Comparison of ENCODE assay signal across 15 cellular contexts in the genomic region with DNA sequence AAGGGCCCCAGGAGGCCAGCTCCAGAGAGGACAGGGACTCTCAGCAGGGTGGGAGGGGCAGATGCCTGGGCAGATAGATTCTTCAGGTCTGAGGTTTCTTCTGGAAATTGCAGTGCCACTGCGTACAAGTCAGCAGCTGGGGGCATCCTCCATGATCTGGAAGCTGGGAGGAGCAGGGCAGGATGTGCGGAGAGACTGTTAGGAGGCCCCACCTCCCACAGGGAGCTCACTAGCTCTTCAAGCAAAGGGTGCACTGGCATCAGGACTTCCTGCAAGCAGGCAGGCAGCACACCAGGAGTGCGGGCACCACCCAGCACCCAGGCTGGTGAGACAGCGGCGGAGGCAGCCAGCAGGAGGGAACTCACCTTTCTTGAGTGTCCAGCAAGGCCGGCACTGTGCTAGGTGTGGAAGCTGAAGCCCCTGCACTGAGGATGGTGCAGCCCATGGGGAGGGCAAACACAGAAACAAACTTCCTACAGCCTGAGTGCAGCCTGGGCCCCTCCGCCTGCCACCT.
DNase-seq lines count a peak whose midpoint lies in the region; TF ChIP-seq lines count a peak whose summit lies in the region.
"Had no signal": no experiment of that assay in that cellular context is flagged by ENCODE, and none has a peak within 500 bp of the region (broad histone marks: within the 10 kb centered on the region; RNA-seq: fewer than 3 reads in every experiment).

No MANE protein-coding gene starts in this region.

- in situ Hi-C loops in KBM-7 (cut with MboI; ENCODE audit: low pct_unique_long_range_greater_than_20kb, low sequenced_read_pairs): no loop called here

- POLR2A ChIA-PET in HEK293 (lab: Yijun Ruan, JAX): interaction anchor here (3.2 kb wide), 1 partner anchor 101 kb away, joined by 14 read pairs; the partner anchor contains the start of gene ID2

- H3K4me3 Mint-ChIP-seq in osteocyte (ENCODE audit: unreplicated experiment): no peak overlapping the region

- H3K4me1 Mint-ChIP-seq in osteocyte (ENCODE audit: unreplicated experiment): peaks cover 6% of the 10 kb centered on the region

- WGBS in adrenal gland, 4 donors: 20 to 56% (median 49%) methylated on average over 1 to 7 of the region's 7 CpGs; no CpG with 5 or more reads in 1 of the 4 donors

- H3K9me3 Mint-ChIP-seq in osteocyte (ENCODE audit: unreplicated experiment): no peaks in the 10 kb centered on the region

- CTCF ChIA-PET in HEK293 (lab: Yijun Ruan, JAX): no interaction called here

- H3K27ac ChIP-seq in HEK293 (ENCODE audit: extremely low read depth, low read depth, low read length): no peak overlapping the region
- peak overlapping the region in 3 of 5 donors; percentile 72 to 83 (median 80) for H3K27ac ChIP-seq in adrenal gland

- no peaks in the 10 kb centered on the region for H3K9me3 ChIP-seq in HEK293 (ENCODE audit: control insufficient read depth, insufficient read depth, low read depth, low read length)
- H3K9me3 ChIP-seq in adrenal gland (replicated peaks in 1 of 3): no peaks in the 10 kb centered on the region
- H3K9me3 ChIP-seq: Caco-2, left ventricle myocardium inferior had no signal

- peaks cover 9% of the 10 kb centered on the region for H3K27me3 Mint-ChIP-seq in osteocyte (ENCODE audit: unreplicated experiment)

- H3K36me3 ChIP-seq in HEK293 (ENCODE audit: control insufficient read depth in 2 of 2, insufficient read depth in 1 of 2, low read length in 2 of 2) (no peaks in the 10 kb centered on the region), adrenal gland (replicated peaks in 1 of 2) (no peaks in the 10 kb centered on the region)
- H3K36me3 ChIP-seq: left ventricle myocardium inferior had no signal

- no peak for TF ChIP-seq POLR2A in adrenal gland (IDR thresholded peaks at IDR 0.05)

- H3K27ac Mint-ChIP-seq in osteocyte (ENCODE audit: unreplicated experiment): no peak overlapping the region

- TF ChIP-seq CTCF in HEK293 (tag by site-specific recombination; IDR thresholded peaks at IDR 0.05) (no peak), adrenal gland (IDR thresholded peaks at IDR 0.05) (no peak), osteocyte (IDR thresholded peaks at IDR 0.05) (no peak)

- H3K4me3 ChIP-seq in HEK293 (ENCODE audit: low read depth, low read length) (no peak overlapping the region), adrenal gland (no peak overlapping the region)
- H3K4me3 ChIP-seq: dorsolateral prefrontal cortex, left ventricle myocardium inferior had no signal

- intact Hi-C loops in adrenal gland (cut with DNase I): no loop called here

- DNase-seq in NCI-H345 (lab: John Stamatoyannopoulos, UW): peak; percentile 27
- DNase-seq in NCI-H345 treated with DMSO at 0.1 percent for 48 hours (lab: John Stamatoyannopoulos, UW; ENCODE audit: unreplicated experiment): no peak
- DNase-seq in adrenal gland: peak in 2 of 7 donors; percentile 37 to 52
- DNase-seq in osteocyte (ENCODE audit: extremely low spot score, unreplicated experiment): peak; percentile 80
- no peak for DNase-seq in hippocampal formation (lab: John Stamatoyannopoulos, UW)
- no peak for DNase-seq in retina
- DNase-seq in KBM-7: no peak
- DNase-seq: activated T-cell treated with anti-CD3 and anti-CD28 coated beads, Interleukin-2, amount 50 U/mL, for 1 hour; Caco-2; GOT3; left ventricle myocardium inferior; NCI-H187 treated with DMSO at 0.1 percent for 48 hours; NK-92 treated with Interleukin-12 subunit alpha and Interleukin-12 subunit beta, amount 100 ng/mL, for 24 hours had no signal

- no peaks in the 10 kb centered on the region for H3K27me3 ChIP-seq in adrenal gland

- no peaks in the 10 kb centered on the region for H3K36me3 Mint-ChIP-seq in osteocyte (ENCODE audit: unreplicated experiment)

- H3K4me1 ChIP-seq in HEK293 (ENCODE audit: control insufficient read depth, insufficient read depth, low read length) (no peaks in the 10 kb centered on the region), adrenal gland (replicated peaks in 1 of 2) (peaks cover 39 to 64% of the 10 kb centered on the region in 2 donors)

TF ChIP-seq in HEK293, 187 proteins besides CTCF, POLR2A, EP300 and RAD21:
- peak; percentile 62 for TF ChIP-seq ZIC2 (tag by site-specific recombination; IDR thresholded peaks at IDR 0.05)
- no peak for TF ChIP-seq ZNF830 (tag by site-specific recombination; IDR thresholded peaks at IDR 0.05; ENCODE audit: low read depth)

Comparison
In these comparisons a context has a peak if more than half of its experiments do, and no peak if none do; other contexts are left out.
1. DNase-seq: peak in NCI-H345 (single experiment) and osteocyte (single experiment); none in NCI-H345 treated with DMSO at 0.1 percent for 48 hours (single experiment), hippocampal formation (0 of 2), retina (single experiment) and KBM-7 (single experiment).